In the genomic region with DNA sequence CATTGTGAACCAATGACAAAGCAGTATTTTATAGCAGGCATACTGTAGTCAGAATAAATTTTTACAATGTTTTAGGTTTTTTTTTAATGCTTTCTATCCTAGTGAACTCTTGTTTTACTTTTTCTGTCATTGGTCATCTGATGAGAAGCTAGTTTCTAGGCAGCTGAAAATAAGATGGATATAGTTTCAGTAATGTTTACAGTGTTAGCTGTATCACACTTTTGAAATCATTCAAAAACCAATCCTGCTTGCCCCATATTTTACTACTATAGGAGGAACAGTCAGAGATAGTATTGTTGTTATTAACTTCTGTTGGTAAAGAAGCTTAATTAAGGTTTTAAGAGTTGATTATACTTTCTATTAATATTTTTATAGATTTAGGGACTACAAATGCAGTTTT, we compare ENCODE assay signal across 23 cellular contexts.
"Had no signal": no experiment of that assay in that cellular context is flagged by ENCODE, and none has a peak within 500 bp of the region (broad histone marks: within the 10 kb centered on the region; RNA-seq: fewer than 3 reads in every experiment).

No MANE protein-coding gene starts in this region.

- DNase-seq: activated CD4-positive, alpha-beta T cell treated with anti-CD3 and anti-CD28 coated beads, Interleukin-2, amount 50 U/mL, for 4 hours; activated CD4-positive, CD25-positive, alpha-beta regulatory T cell treated with anti-CD3 and anti-CD28 coated beads, Interleukin-2, amount 50 U/mL, for 72 hours; activated gamma-delta T cell treated with Interleukin-2 at 50 U/mL for 16 hours; activated naive CD8-positive, alpha-beta T cell treated with anti-CD3 and anti-CD28 coated beads, Interleukin-2, amount 10 ng/mL, durations not matched to agents 7 days and 5 days; amniotic stem cell; endodermal cell; esophagus squamous epithelium; head of caudate nucleus; hypothalamus; left ventricle myocardium superior; mammary epithelial cell; midbrain; natural killer cell; retina; stimulated activated CD4-positive, alpha-beta T cell treated with anti-CD3 and anti-CD28 coated beads, Interleukin-2, amount 100 ng/mL, for 48 hours; stimulated activated CD8-positive, alpha-beta memory T cell treated with anti-CD3 and anti-CD28 coated beads, Interleukin-4, amount 100 ng/mL, for 48 hours; stimulated activated naive CD4-positive, alpha-beta T cell; testis; WERI-Rb-1 had no signal

- H3K27me3 Mint-ChIP-seq: activated naive CD8-positive, alpha-beta T cell treated with anti-CD3 and anti-CD28 coated beads, Interleukin-2, amount 10 ng/mL, durations not matched to agents 7 days and 5 days; central memory CD8-positive, alpha-beta T cell; progenitor cell of endocrine pancreas; type B pancreatic cell had no signal

- H3K4me3 Mint-ChIP-seq: activated naive CD8-positive, alpha-beta T cell treated with anti-CD3 and anti-CD28 coated beads, Interleukin-2, amount 10 ng/mL, durations not matched to agents 7 days and 5 days; central memory CD8-positive, alpha-beta T cell; endodermal cell; natural killer cell; type B pancreatic cell had no signal

- H3K27ac Mint-ChIP-seq: activated naive CD8-positive, alpha-beta T cell treated with anti-CD3 and anti-CD28 coated beads, Interleukin-2, amount 10 ng/mL, durations not matched to agents 7 days and 5 days; endodermal cell; progenitor cell of endocrine pancreas; type B pancreatic cell had no signal

- H3K36me3 Mint-ChIP-seq: natural killer cell had no signal

- H3K9me3 Mint-ChIP-seq: endodermal cell, natural killer cell had no signal

- ATAC-seq: gastroesophageal sphincter, left ventricle myocardium superior had no signal
